Comparison of ENCODE assay signal across 1 cellular context in genomic region chr6:13669476-13669875, GRCh38.
TF ChIP-seq lines count a peak whose summit lies in the region.

No MANE protein-coding gene starts in this region.

TF ChIP-seq in K562, 482 proteins besides CTCF, POLR2A, EP300 and RAD21:
- TF ChIP-seq ZBTB43 (CRISPR knock-in tag; IDR thresholded peaks at IDR 0.05) (0 out of 2 replicates have a peak, but pooled peaks have one; percentile 40), IRF1 (CRISPR knock-in tag; IDR thresholded peaks at IDR 0.05; ENCODE audit: borderline replicate concordance) (no peak)
TF ChIP-seq in K562: peak in this region for 1.
